Comparison of ENCODE assay signal across 8 cellular contexts in genomic region chr12:118377891-118378470, GRCh38. TPM values are rescaled to one million over a fixed set of nuclear protein-coding genes. Genes with fewer than 3 reads are reported as not detected.
DNase-seq lines count a peak whose midpoint lies in the region; ATAC-seq and TF ChIP-seq lines count a peak whose summit lies in the region.

No MANE protein-coding gene starts in this region.

- H3K36me3 Mint-ChIP-seq in activated naive CD4-positive, alpha-beta T cell treated with anti-CD3 and anti-CD28 coated beads, Interleukin-2, amount 50 U/mL, for 24 hours = peaks cover 3% of the 10 kb centered on the region

- H4K20me1 ChIP-seq in KMS-11 (ENCODE audit: insufficient read depth) = no peaks in the 10 kb centered on the region

- H3K4me1 Mint-ChIP-seq in activated naive CD4-positive, alpha-beta T cell treated with anti-CD3 and anti-CD28 coated beads, Interleukin-2, amount 50 U/mL, for 24 hours = peaks cover 38% of the 10 kb centered on the region

- H3K27me3 Mint-ChIP-seq in activated naive CD4-positive, alpha-beta T cell treated with anti-CD3 and anti-CD28 coated beads, Interleukin-2, amount 50 U/mL, for 24 hours = no peaks in the 10 kb centered on the region

- peak overlapping the region; percentile 85; the same call in 1 of the 2 replicates for H3K9ac ChIP-seq in KMS-11
- no peak overlapping the region for H3K9ac ChIP-seq in parathyroid adenoma

- TF ChIP-seq CTCF in KMS-11 (conservative IDR thresholded peaks at IDR 0.05; ENCODE audit: low read depth, low read length) = peak; percentile 89
- peak; percentile 98 for TF ChIP-seq CTCF in parathyroid adenoma (IDR thresholded peaks at IDR 0.05)
- peak; percentile 85 to 98 (median 91) for TF ChIP-seq CTCF in upper lobe of left lung (IDR thresholded peaks at IDR 0.05)

- 36% methylated on average over 8 of the region's 8 CpGs for WGBS in upper lobe of left lung, 2 donors

- H3K27me3 ChIP-seq in KMS-11 (ENCODE audit: insufficient read depth, low read depth) (no peaks in the 10 kb centered on the region), parathyroid adenoma (ENCODE audit: control insufficient read depth, insufficient read depth, low read length) (no peaks in the 10 kb centered on the region), upper lobe of left lung (no peaks in the 10 kb centered on the region)

- peaks cover 10% of the 10 kb centered on the region; the same call in 1 of the 2 replicates for H3K79me2 ChIP-seq in KMS-11 (ENCODE audit: insufficient read depth, low read depth)
- peaks cover 11% of the 10 kb centered on the region for H3K79me2 ChIP-seq in parathyroid adenoma

- H3K9me3 Mint-ChIP-seq in activated naive CD4-positive, alpha-beta T cell treated with anti-CD3 and anti-CD28 coated beads, Interleukin-2, amount 50 U/mL, for 24 hours = no peaks in the 10 kb centered on the region

- no peak overlapping the region for H2AFZ ChIP-seq in KMS-11 (ENCODE audit: low read depth)
- H2AFZ ChIP-seq in parathyroid adenoma = peak overlapping the region; percentile 7

- H3K4me3 Mint-ChIP-seq in activated naive CD4-positive, alpha-beta T cell treated with anti-CD3 and anti-CD28 coated beads, Interleukin-2, amount 50 U/mL, for 24 hours = peak overlapping the region; percentile 85

- no peak overlapping the region for H3K4me3 ChIP-seq in KMS-11 (IDR thresholded peaks at IDR 0.05; ENCODE audit: insufficient read depth, low read depth, low read length)
- peak overlapping the region; percentile 86 for H3K4me3 ChIP-seq in parathyroid adenoma (ENCODE audit: low read depth, low read length)
- peak overlapping the region in 3 of 4 donors; percentile 71 to 97 (median 90) for H3K4me3 ChIP-seq in upper lobe of left lung

- peaks cover 10% of the 10 kb centered on the region for H3K4me1 ChIP-seq in KMS-11 (ENCODE audit: low read depth, poor library complexity, severe bottlenecking)
- H3K4me1 ChIP-seq in parathyroid adenoma = peaks cover 7% of the 10 kb centered on the region
- peaks cover 24 to 35% (median 29%) of the 10 kb centered on the region in 4 donors for H3K4me1 ChIP-seq in upper lobe of left lung

- TF ChIP-seq POLR2A in upper lobe of left lung (IDR thresholded peaks at IDR 0.05) = no peak

- peak overlapping the region; percentile 66 for H3K27ac Mint-ChIP-seq in activated naive CD4-positive, alpha-beta T cell treated with anti-CD3 and anti-CD28 coated beads, Interleukin-2, amount 50 U/mL, for 24 hours

- ATAC-seq in upper lobe of left lung (ENCODE audit: low FRiP score in 2 of 2) = peak; percentile 44 to 56
- ATAC-seq in HG03342 (IDR thresholded peaks at IDR 0.05; ENCODE audit: unreplicated experiment) = no peak

- DNase-seq in DMS153 (lab: John Stamatoyannopoulos, UW) (peak; percentile 23), SK-N-DZ (ENCODE audit: low spot score) (peak; percentile 65), glomerular visceral epithelial cell (ENCODE audit: extremely low spot score) (peak; percentile 68), upper lobe of left lung (peak in 1 of 2 donors; percentile 49)

- H3K9me3 ChIP-seq in parathyroid adenoma (ENCODE audit: control insufficient read depth, low read length) (no peaks in the 10 kb centered on the region), upper lobe of left lung (no peaks in the 10 kb centered on the region)

- TF ChIP-seq EP300 in upper lobe of left lung (IDR thresholded peaks at IDR 0.05) = no peak

- no peak overlapping the region; the same call in 1 of the 2 replicates for H3K27ac ChIP-seq in KMS-11
- H3K27ac ChIP-seq in parathyroid adenoma = peak overlapping the region; percentile 94
- H3K27ac ChIP-seq in upper lobe of left lung = peak overlapping the region in 3 of 4 donors; percentile 15 to 98 (median 95)

- H3K36me3 ChIP-seq in KMS-11 (ENCODE audit: insufficient read depth) = no peaks in the 10 kb centered on the region
- H3K36me3 ChIP-seq in parathyroid adenoma (ENCODE audit: control insufficient read depth, insufficient read depth, low read length) = no peaks in the 10 kb centered on the region
- peaks cover 8 to 44% (median 27%) of the 10 kb centered on the region in 4 donors for H3K36me3 ChIP-seq in upper lobe of left lung

- H3K4me2 ChIP-seq in KMS-11 = peak overlapping the region; percentile 58
- peak overlapping the region; percentile 98 for H3K4me2 ChIP-seq in parathyroid adenoma (ENCODE audit: low read length)

RNA-seq across cellular contexts. Expression of gene SUDS3, which starts 1.6 kb away (rescaled TPM):
- 45.6 and 49.8 TPM in 2 replicates for polyA plus RNA-seq in SK-N-DZ (2014; cell fraction: cytosol; rRNA removed)
- polyA plus RNA-seq in SK-N-DZ (2014; cell fraction: nucleus; rRNA removed) = 43.6 and 65.0 TPM in 2 replicates
- total RNA-seq in upper lobe of left lung = 10 to 100 TPM; 18.4 to 69.1 (median 35.1) TPM

RNA-seq across cellular contexts. Expression of gene TAOK3, which starts 5.3 kb away (rescaled TPM):
- 10.3 and 12.1 TPM in 2 replicates for polyA plus RNA-seq in SK-N-DZ (2014; cell fraction: cytosol; rRNA removed)
- 15.9 and 28.0 TPM in 2 replicates for polyA plus RNA-seq in SK-N-DZ (2014; cell fraction: nucleus; rRNA removed)
- total RNA-seq in upper lobe of left lung = 100 to 1,000 TPM in 1 of 6 donors, 10 to 100 TPM in 5; 49.7 to 111 (median 67.8) TPM
